ENCODE assay signal across 38 cellular contexts in the genomic region with DNA sequence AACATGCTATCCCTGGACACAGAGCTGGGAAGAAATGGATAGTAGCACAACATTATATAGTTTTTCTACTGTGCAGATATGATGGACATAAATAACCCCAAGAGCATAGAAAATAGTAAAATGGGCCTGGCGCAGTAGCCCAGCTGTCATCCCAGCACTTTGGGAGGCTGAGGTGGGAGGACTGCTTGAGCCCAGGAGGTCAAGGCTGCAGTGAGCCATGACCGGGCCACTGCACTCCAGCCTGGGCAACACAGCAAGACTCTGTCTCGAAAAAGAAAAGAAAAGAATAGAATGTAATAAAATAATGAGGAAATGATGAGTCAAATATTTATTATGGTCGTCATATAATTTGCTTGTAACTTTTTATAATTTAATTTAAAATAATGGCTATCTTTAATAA.
"Had no signal": no experiment of that assay in that cellular context is flagged by ENCODE, and none has a peak within 500 bp of the region (broad histone marks: within the 10 kb centered on the region; RNA-seq: fewer than 3 reads in every experiment).

No MANE protein-coding gene starts in this region.

- DNase-seq: activated B cell treated with CpG ODN at 0.5 μM for 24 hours; activated CD4-positive, alpha-beta memory T cell treated with anti-CD3 and anti-CD28 coated beads for 36 hours; activated CD4-positive, alpha-beta T cell treated with anti-CD3 and anti-CD28 coated beads for 4 hours; activated CD4-positive, alpha-beta T cell treated with anti-CD3 and anti-CD28 coated beads, Interleukin-2, amount 10 ng/mL, durations not matched to agents 24 days and 14 days; activated CD4-positive, alpha-beta T cell treated with anti-CD3 and anti-CD28 coated beads, Interleukin-2, amount 50 U/mL, for 1 hour; activated CD4-positive, alpha-beta T cell treated with anti-CD3 and anti-CD28 coated beads, Interleukin-2, amount 50 U/mL, for 4 hours; activated CD4-positive, CD25-positive, alpha-beta regulatory T cell treated with anti-CD3 and anti-CD28 coated beads, Interleukin-2, amount 50 U/mL, for 72 hours; activated CD8-positive, alpha-beta memory T cell treated with anti-CD3 and anti-CD28 coated beads, Interleukin-2, amount 50 U/mL, for 4 hours; activated CD8-positive, alpha-beta T cell treated with anti-CD3 and anti-CD28 coated beads for 36 hours; activated effector memory CD4-positive, alpha-beta T cell treated with anti-CD3 and anti-CD28 coated beads, Interleukin-2, amount 50 U/mL, for 16 hours; activated gamma-delta T cell treated with Interleukin-2 at 50 U/mL for 16 hours; activated naive CD4-positive, alpha-beta T cell; activated naive CD4-positive, alpha-beta T cell treated with anti-CD3 and anti-CD28 coated beads for 36 hours; activated naive CD4-positive, alpha-beta T cell treated with anti-CD3 and anti-CD28 coated beads, Interleukin-2, amount 50 U/mL, for 16 hours; activated naive CD8-positive, alpha-beta T cell treated with anti-CD3 and anti-CD28 coated beads for 36 hours; activated T-cell treated with anti-CD3 and anti-CD28 coated beads for 4 hours; activated T-cell treated with anti-CD3 and anti-CD28 coated beads, Interleukin-2, amount 50 U/mL, for 1 hour; activated T-cell treated with anti-CD3 and anti-CD28 coated beads, Interleukin-2, amount 50 U/mL, for 4 hours; activated T-cell treated with anti-CD3 and anti-CD28 coated beads, Interleukin-2, amount 50 U/mL, for 72 hours; amniotic stem cell; caudate nucleus; cerebellar nuclear complex; T-helper 1 cell; T-helper 2 cell; T-helper 9 cell had no signal

- H3K4me3 Mint-ChIP-seq: activated B cell treated with CpG ODN at 0.5 μM for 24 hours; activated CD4-positive, alpha-beta memory T cell treated with anti-CD3 and anti-CD28 coated beads for 36 hours; activated CD4-positive, alpha-beta T cell treated with anti-CD3 and anti-CD28 coated beads, Interleukin-2, amount 10 ng/mL, durations not matched to agents 24 days and 14 days; activated CD8-positive, alpha-beta T cell treated with anti-CD3 and anti-CD28 coated beads for 36 hours; activated naive CD4-positive, alpha-beta T cell treated with anti-CD3 and anti-CD28 coated beads for 36 hours; activated naive CD8-positive, alpha-beta T cell treated with anti-CD3 and anti-CD28 coated beads for 36 hours; activated T-cell treated with anti-CD3 and anti-CD28 coated beads, Interleukin-2, amount 50 U/mL, for 4 hours; activated T-cell treated with anti-CD3 and anti-CD28 coated beads, Interleukin-2, amount 50 U/mL, for 72 hours; activated T-helper 1 cell treated with anti-CD3 and anti-CD28 coated beads, Interleukin-12 subunit alpha, Interleukin-12 subunit beta, Interleukin-2, Interleukin-4 antibody, amounts not matched to agents 30 ng/mL and 10 ng/mL and 1 ng/mL, durations not matched to agents 14 hours and 24 hours and 36 hours; activated T-helper 17 cell treated with anti-CD3 and anti-CD28 coated beads, Interleukin-2, amount 50 U/mL, for 72 hours; brain; central memory CD8-positive, alpha-beta T cell; T-helper 1 cell treated with Interleukin-12 subunit alpha and Interleukin-12 subunit beta and Interleukin-4 antibody, amounts not matched to agents 30 μg/mL and 1 μg/mL, for 36 hours; T-helper 2 cell treated with Interferon-gamma antibody and Interleukin-4, amounts not matched to agents 5 μg/mL and 100 μg/mL, for 36 hours had no signal

- H3K4me1 ChIP-seq: adrenal gland, ascending aorta had no signal

- H3K36me3 Mint-ChIP-seq: activated CD4-positive, alpha-beta memory T cell treated with anti-CD3 and anti-CD28 coated beads for 36 hours; activated naive CD4-positive, alpha-beta T cell treated with anti-CD3 and anti-CD28 coated beads, Interleukin-2, amount 50 U/mL, for 72 hours; activated naive CD8-positive, alpha-beta T cell treated with anti-CD3 and anti-CD28 coated beads for 36 hours; brain had no signal

- H3K4me3 ChIP-seq: adrenal gland, ascending aorta, cardiac muscle cell had no signal

- H3K36me3 ChIP-seq: adrenal gland, ascending aorta, cardiac muscle cell had no signal

- H3K27me3 Mint-ChIP-seq: activated CD4-positive, alpha-beta memory T cell treated with anti-CD3 and anti-CD28 coated beads for 36 hours; activated CD8-positive, alpha-beta T cell treated with anti-CD3 and anti-CD28 coated beads for 36 hours; activated T-helper 17 cell treated with anti-CD3 and anti-CD28 coated beads, Interleukin-2, amount 50 U/mL, for 72 hours had no signal

- H3K9me3 Mint-ChIP-seq: activated B cell treated with CpG ODN at 0.5 μM for 24 hours; activated CD4-positive, alpha-beta memory T cell treated with anti-CD3 and anti-CD28 coated beads for 36 hours; activated CD4-positive, alpha-beta T cell treated with anti-CD3 and anti-CD28 coated beads, Interleukin-2, amount 10 ng/mL, durations not matched to agents 24 days and 14 days; activated CD8-positive, alpha-beta T cell treated with anti-CD3 and anti-CD28 coated beads for 36 hours; activated naive CD4-positive, alpha-beta T cell treated with anti-CD3 and anti-CD28 coated beads for 36 hours; activated naive CD4-positive, alpha-beta T cell treated with anti-CD3 and anti-CD28 coated beads, Interleukin-2, amount 50 U/mL, for 72 hours; activated naive CD8-positive, alpha-beta T cell treated with anti-CD3 and anti-CD28 coated beads for 36 hours; activated T-cell treated with anti-CD3 and anti-CD28 coated beads, Interleukin-2, amount 50 U/mL, for 4 hours; activated T-cell treated with anti-CD3 and anti-CD28 coated beads, Interleukin-2, amount 50 U/mL, for 72 hours; activated T-helper 1 cell treated with anti-CD3 and anti-CD28 coated beads, Interleukin-12 subunit alpha, Interleukin-12 subunit beta, Interleukin-2, Interleukin-4 antibody, amounts not matched to agents 30 ng/mL and 10 ng/mL and 1 ng/mL, durations not matched to agents 14 hours and 24 hours and 36 hours; activated T-helper 17 cell treated with anti-CD3 and anti-CD28 coated beads, Interleukin-2, amount 50 U/mL, for 72 hours; brain; central memory CD8-positive, alpha-beta T cell; T-helper 1 cell treated with Interleukin-12 subunit alpha and Interleukin-12 subunit beta and Interleukin-4 antibody, amounts not matched to agents 30 μg/mL and 1 μg/mL, for 36 hours; T-helper 2 cell treated with Interferon-gamma antibody and Interleukin-4, amounts not matched to agents 5 μg/mL and 100 μg/mL, for 36 hours had no signal

- H3K27ac ChIP-seq: adrenal gland, ascending aorta, cardiac muscle cell, VCaP had no signal

- ATAC-seq: activated CD8-positive, alpha-beta T cell treated with anti-CD3 and anti-CD28 coated beads for 36 hours; activated naive CD4-positive, alpha-beta T cell treated with anti-CD3 and anti-CD28 coated beads, Interleukin-2, amount 50 U/mL, for 72 hours; activated T-cell treated with anti-CD3 and anti-CD28 coated beads, Interleukin-2, amount 50 U/mL, for 4 hours; activated T-cell treated with anti-CD3 and anti-CD28 coated beads, Interleukin-2, amount 50 U/mL, for 72 hours; activated T-helper 17 cell treated with anti-CD3 and anti-CD28 coated beads, Interleukin-2, amount 50 U/mL, for 72 hours had no signal

- H3K4me1 Mint-ChIP-seq: activated B cell treated with CpG ODN at 0.5 μM for 24 hours; activated CD4-positive, alpha-beta T cell treated with anti-CD3 and anti-CD28 coated beads, Interleukin-2, amount 10 ng/mL, durations not matched to agents 24 days and 14 days; activated naive CD8-positive, alpha-beta T cell treated with anti-CD3 and anti-CD28 coated beads for 36 hours; activated T-helper 17 cell treated with anti-CD3 and anti-CD28 coated beads, Interleukin-2, amount 50 U/mL, for 72 hours; central memory CD8-positive, alpha-beta T cell had no signal

- H3K27me3 ChIP-seq: adrenal gland, ascending aorta had no signal

- FAIRE-seq: bronchial epithelial cell, TTC549 had no signal

- H3K27ac Mint-ChIP-seq: activated B cell treated with CpG ODN at 0.5 μM for 24 hours; activated CD4-positive, alpha-beta memory T cell treated with anti-CD3 and anti-CD28 coated beads for 36 hours; activated CD4-positive, alpha-beta T cell treated with anti-CD3 and anti-CD28 coated beads, Interleukin-2, amount 10 ng/mL, durations not matched to agents 24 days and 14 days; activated CD8-positive, alpha-beta T cell treated with anti-CD3 and anti-CD28 coated beads for 36 hours; activated naive CD4-positive, alpha-beta T cell treated with anti-CD3 and anti-CD28 coated beads, Interleukin-2, amount 50 U/mL, for 72 hours; activated naive CD8-positive, alpha-beta T cell treated with anti-CD3 and anti-CD28 coated beads for 36 hours; activated T-cell treated with anti-CD3 and anti-CD28 coated beads, Interleukin-2, amount 50 U/mL, for 72 hours; activated T-helper 1 cell treated with anti-CD3 and anti-CD28 coated beads, Interleukin-12 subunit alpha, Interleukin-12 subunit beta, Interleukin-2, Interleukin-4 antibody, amounts not matched to agents 30 ng/mL and 10 ng/mL and 1 ng/mL, durations not matched to agents 14 hours and 24 hours and 36 hours; activated T-helper 17 cell treated with anti-CD3 and anti-CD28 coated beads, Interleukin-2, amount 50 U/mL, for 72 hours; T-helper 1 cell treated with Interleukin-12 subunit alpha and Interleukin-12 subunit beta and Interleukin-4 antibody, amounts not matched to agents 30 μg/mL and 1 μg/mL, for 36 hours; T-helper 2 cell treated with Interferon-gamma antibody and Interleukin-4, amounts not matched to agents 5 μg/mL and 100 μg/mL, for 36 hours had no signal

- H3K9me3 ChIP-seq: adrenal gland, ascending aorta had no signal
